1 cellular context compared by ENCODE assay signal in the genomic region with DNA sequence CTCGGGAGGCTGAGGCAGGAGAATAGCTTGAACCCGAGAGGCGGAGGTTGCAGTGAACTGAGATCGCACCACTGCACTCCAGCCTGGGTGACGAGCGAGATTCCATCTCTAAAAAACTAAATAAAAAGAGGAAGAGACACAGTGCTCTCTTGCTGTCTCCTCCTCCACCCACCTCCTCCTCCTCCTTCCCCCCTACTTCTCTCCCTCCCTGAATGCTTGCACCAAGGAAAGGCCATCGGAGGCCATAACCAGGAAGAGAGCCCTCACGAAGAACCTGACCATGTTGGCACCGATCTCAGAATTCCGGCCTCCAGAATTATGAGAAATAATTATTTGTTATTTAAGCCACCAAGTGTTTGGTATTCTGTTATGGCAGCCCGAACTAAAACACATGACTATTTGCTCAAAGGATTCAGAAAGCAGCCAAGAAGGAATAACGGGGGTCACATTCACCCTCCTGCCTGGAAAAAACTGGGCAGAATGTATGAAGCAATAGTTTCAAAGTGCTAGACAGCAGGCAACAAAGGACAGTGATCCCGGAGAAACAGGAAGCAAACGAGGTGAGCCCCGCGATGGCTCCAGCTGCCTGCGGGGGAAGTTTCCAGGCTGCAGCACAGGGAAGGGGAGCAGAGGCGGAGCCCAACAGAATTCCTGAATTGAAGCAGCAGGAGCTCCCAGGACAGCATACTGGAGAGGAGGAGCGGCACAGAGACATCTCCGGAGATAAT.
TF ChIP-seq lines count a peak whose summit lies in the region.

No MANE protein-coding gene starts in this region.

TF ChIP-seq in HepG2, 621 proteins besides CTCF, POLR2A, EP300 and RAD21 (continued from another document and continues in another):
- TF ChIP-seq, protein P1, sequence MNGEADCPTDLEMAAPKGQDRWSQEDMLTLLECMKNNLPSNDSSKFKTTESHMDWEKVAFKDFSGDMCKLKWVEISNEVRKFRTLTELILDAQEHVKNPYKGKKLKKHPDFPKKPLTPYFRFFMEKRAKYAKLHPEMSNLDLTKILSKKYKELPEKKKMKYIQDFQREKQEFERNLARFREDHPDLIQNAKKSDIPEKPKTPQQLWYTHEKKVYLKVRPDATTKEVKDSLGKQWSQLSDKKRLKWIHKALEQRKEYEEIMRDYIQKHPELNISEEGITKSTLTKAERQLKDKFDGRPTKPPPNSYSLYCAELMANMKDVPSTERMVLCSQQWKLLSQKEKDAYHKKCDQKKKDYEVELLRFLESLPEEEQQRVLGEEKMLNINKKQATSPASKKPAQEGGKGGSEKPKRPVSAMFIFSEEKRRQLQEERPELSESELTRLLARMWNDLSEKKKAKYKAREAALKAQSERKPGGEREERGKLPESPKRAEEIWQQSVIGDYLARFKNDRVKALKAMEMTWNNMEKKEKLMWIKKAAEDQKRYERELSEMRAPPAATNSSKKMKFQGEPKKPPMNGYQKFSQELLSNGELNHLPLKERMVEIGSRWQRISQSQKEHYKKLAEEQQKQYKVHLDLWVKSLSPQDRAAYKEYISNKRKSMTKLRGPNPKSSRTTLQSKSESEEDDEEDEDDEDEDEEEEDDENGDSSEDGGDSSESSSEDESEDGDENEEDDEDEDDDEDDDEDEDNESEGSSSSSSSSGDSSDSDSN (CRISPR knock-in tag; IDR thresholded peaks at IDR 0.05) = peak; percentile 67
- TF ChIP-seq ZNF343 (CRISPR knock-in tag; IDR thresholded peaks at IDR 0.05) = no peak
- no peak for TF ChIP-seq PHB2 (IDR thresholded peaks at IDR 0.05; ENCODE audit: partially characterized antibody)
- no peak for TF ChIP-seq ZMYM2 (CRISPR knock-in tag; IDR thresholded peaks at IDR 0.05)
- no peak for TF ChIP-seq IKZF4 (CRISPR knock-in tag; IDR thresholded peaks at IDR 0.05; ENCODE audit: borderline replicate concordance, low read depth, not compliant biosample characterization)
- 0 out of 2 replicates have a peak, but pooled peaks have one; percentile 42 for TF ChIP-seq ZNF430 (CRISPR knock-in tag; IDR thresholded peaks at IDR 0.05)
- no peak for TF ChIP-seq RORA (CRISPR knock-in tag; IDR thresholded peaks at IDR 0.05)
- TF ChIP-seq SSRP1 (CRISPR knock-in tag; IDR thresholded peaks at IDR 0.05) = no peak
- no peak for TF ChIP-seq TP53 (CRISPR knock-in tag; conservative IDR thresholded peaks at IDR 0.05)
- TF ChIP-seq ZSCAN22 (CRISPR knock-in tag; IDR thresholded peaks at IDR 0.05) = no peak
- TF ChIP-seq, protein P2, sequence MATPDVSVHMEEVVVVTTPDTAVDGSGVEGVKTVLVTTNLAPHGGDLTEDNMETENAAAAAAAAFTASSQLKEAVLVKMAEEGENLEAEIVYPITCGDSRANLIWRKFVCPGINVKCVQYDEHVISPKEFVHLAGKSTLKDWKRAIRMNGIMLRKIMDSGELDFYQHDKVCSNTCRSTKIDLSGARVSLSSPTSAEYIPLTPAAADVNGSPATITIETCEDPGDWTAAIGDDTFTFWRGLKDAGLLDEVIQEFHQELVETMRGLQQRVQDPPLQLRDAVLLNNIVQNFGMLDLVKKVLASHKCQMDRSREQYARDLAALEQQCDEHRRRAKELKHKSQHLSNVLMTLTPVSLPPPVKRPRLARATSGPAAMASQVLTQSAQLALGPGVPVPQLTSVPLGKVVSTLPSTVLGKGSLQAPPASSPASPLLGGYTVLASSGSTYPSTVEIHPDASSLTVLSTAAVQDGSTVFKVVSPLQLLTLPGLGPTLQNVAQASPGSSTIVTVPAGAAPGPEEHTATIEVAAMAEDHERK (CRISPR knock-in tag; IDR thresholded peaks at IDR 0.05; ENCODE audit: low read depth) = no peak
- TF ChIP-seq ZNF782 (CRISPR knock-in tag; IDR thresholded peaks at IDR 0.05; ENCODE audit: borderline replicate concordance) = no peak
- no peak for TF ChIP-seq NFE2L1 (CRISPR knock-in tag; IDR thresholded peaks at IDR 0.05; ENCODE audit: borderline replicate concordance)
- TF ChIP-seq KMT2A (CRISPR knock-in tag; IDR thresholded peaks at IDR 0.05) = peak; percentile 62; the same call in 1 of the 2 replicates
- peak; percentile 54 for TF ChIP-seq XRCC5 (optimal IDR thresholded peaks at IDR 0.05; ENCODE audit: low read length)
- no peak for TF ChIP-seq EED (CRISPR knock-in tag; IDR thresholded peaks at IDR 0.05)
- TF ChIP-seq, protein P3, sequence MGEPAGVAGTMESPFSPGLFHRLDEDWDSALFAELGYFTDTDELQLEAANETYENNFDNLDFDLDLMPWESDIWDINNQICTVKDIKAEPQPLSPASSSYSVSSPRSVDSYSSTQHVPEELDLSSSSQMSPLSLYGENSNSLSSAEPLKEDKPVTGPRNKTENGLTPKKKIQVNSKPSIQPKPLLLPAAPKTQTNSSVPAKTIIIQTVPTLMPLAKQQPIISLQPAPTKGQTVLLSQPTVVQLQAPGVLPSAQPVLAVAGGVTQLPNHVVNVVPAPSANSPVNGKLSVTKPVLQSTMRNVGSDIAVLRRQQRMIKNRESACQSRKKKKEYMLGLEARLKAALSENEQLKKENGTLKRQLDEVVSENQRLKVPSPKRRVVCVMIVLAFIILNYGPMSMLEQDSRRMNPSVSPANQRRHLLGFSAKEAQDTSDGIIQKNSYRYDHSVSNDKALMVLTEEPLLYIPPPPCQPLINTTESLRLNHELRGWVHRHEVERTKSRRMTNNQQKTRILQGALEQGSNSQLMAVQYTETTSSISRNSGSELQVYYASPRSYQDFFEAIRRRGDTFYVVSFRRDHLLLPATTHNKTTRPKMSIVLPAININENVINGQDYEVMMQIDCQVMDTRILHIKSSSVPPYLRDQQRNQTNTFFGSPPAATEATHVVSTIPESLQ (CRISPR knock-in tag; conservative IDR thresholded peaks at IDR 0.05) = no peak
- no peak for TF ChIP-seq ZNF850 (CRISPR knock-in tag; conservative IDR thresholded peaks at IDR 0.05)
- TF ChIP-seq, protein P4, sequence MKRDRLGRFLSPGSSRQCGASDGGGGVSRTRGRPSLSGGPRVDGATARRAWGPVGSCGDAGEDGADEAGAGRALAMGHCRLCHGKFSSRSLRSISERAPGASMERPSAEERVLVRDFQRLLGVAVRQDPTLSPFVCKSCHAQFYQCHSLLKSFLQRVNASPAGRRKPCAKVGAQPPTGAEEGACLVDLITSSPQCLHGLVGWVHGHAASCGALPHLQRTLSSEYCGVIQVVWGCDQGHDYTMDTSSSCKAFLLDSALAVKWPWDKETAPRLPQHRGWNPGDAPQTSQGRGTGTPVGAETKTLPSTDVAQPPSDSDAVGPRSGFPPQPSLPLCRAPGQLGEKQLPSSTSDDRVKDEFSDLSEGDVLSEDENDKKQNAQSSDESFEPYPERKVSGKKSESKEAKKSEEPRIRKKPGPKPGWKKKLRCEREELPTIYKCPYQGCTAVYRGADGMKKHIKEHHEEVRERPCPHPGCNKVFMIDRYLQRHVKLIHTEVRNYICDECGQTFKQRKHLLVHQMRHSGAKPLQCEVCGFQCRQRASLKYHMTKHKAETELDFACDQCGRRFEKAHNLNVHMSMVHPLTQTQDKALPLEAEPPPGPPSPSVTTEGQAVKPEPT (CRISPR knock-in tag; IDR thresholded peaks at IDR 0.05; ENCODE audit: low read depth) = no peak
- no peak for TF ChIP-seq ZNF383 (CRISPR knock-in tag; IDR thresholded peaks at IDR 0.05; ENCODE audit: borderline replicate concordance)
- TF ChIP-seq ZSCAN12 (CRISPR knock-in tag; IDR thresholded peaks at IDR 0.05) = no peak
- 0 out of 2 replicates have a peak, but pooled peaks have one; percentile 27 for TF ChIP-seq GABPA (IDR thresholded peaks at IDR 0.05; ENCODE audit: low read depth, low read length)
- peak; percentile 47; the same call in 1 of the 2 replicates for TF ChIP-seq GABPA (CRISPR knock-in tag; IDR thresholded peaks at IDR 0.05; ENCODE audit: low read depth)
- TF ChIP-seq, protein P5, sequence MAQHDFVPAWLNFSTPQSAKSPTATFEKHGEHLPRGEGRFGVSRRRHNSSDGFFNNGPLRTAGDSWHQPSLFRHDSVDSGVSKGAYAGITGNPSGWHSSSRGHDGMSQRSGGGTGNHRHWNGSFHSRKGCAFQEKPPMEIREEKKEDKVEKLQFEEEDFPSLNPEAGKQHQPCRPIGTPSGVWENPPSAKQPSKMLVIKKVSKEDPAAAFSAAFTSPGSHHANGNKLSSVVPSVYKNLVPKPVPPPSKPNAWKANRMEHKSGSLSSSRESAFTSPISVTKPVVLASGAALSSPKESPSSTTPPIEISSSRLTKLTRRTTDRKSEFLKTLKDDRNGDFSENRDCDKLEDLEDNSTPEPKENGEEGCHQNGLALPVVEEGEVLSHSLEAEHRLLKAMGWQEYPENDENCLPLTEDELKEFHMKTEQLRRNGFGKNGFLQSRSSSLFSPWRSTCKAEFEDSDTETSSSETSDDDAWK (CRISPR knock-in tag; IDR thresholded peaks at IDR 0.05) = no peak
- TF ChIP-seq, protein P6, sequence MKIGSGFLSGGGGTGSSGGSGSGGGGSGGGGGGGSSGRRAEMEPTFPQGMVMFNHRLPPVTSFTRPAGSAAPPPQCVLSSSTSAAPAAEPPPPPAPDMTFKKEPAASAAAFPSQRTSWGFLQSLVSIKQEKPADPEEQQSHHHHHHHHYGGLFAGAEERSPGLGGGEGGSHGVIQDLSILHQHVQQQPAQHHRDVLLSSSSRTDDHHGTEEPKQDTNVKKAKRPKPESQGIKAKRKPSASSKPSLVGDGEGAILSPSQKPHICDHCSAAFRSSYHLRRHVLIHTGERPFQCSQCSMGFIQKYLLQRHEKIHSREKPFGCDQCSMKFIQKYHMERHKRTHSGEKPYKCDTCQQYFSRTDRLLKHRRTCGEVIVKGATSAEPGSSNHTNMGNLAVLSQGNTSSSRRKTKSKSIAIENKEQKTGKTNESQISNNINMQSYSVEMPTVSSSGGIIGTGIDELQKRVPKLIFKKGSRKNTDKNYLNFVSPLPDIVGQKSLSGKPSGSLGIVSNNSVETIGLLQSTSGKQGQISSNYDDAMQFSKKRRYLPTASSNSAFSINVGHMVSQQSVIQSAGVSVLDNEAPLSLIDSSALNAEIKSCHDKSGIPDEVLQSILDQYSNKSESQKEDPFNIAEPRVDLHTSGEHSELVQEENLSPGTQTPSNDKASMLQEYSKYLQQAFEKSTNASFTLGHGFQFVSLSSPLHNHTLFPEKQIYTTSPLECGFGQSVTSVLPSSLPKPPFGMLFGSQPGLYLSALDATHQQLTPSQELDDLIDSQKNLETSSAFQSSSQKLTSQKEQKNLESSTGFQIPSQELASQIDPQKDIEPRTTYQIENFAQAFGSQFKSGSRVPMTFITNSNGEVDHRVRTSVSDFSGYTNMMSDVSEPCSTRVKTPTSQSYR (CRISPR knock-in tag; IDR thresholded peaks at IDR 0.05; ENCODE audit: borderline replicate concordance) = no peak
- no peak for TF ChIP-seq ZNF207 (IDR thresholded peaks at IDR 0.05; ENCODE audit: borderline replicate concordance)
- no peak for TF ChIP-seq TGIF2 (CRISPR knock-in tag; IDR thresholded peaks at IDR 0.05)
- no peak for TF ChIP-seq ZNF7 (CRISPR knock-in tag; IDR thresholded peaks at IDR 0.05)
- TF ChIP-seq, protein P7, sequence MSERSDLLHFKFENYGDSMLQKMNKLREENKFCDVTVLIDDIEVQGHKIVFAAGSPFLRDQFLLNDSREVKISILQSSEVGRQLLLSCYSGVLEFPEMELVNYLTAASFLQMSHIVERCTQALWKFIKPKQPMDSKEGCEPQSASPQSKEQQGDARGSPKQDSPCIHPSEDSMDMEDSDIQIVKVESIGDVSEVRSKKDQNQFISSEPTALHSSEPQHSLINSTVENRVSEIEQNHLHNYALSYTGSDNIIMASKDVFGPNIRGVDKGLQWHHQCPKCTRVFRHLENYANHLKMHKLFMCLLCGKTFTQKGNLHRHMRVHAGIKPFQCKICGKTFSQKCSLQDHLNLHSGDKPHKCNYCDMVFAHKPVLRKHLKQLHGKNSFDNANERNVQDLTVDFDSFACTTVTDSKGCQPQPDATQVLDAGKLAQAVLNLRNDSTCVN (CRISPR knock-in tag; IDR thresholded peaks at IDR 0.05; ENCODE audit: borderline replicate concordance) = 0 out of 2 replicates have a peak, but pooled peaks have one; percentile 34
- TF ChIP-seq, protein P8, sequence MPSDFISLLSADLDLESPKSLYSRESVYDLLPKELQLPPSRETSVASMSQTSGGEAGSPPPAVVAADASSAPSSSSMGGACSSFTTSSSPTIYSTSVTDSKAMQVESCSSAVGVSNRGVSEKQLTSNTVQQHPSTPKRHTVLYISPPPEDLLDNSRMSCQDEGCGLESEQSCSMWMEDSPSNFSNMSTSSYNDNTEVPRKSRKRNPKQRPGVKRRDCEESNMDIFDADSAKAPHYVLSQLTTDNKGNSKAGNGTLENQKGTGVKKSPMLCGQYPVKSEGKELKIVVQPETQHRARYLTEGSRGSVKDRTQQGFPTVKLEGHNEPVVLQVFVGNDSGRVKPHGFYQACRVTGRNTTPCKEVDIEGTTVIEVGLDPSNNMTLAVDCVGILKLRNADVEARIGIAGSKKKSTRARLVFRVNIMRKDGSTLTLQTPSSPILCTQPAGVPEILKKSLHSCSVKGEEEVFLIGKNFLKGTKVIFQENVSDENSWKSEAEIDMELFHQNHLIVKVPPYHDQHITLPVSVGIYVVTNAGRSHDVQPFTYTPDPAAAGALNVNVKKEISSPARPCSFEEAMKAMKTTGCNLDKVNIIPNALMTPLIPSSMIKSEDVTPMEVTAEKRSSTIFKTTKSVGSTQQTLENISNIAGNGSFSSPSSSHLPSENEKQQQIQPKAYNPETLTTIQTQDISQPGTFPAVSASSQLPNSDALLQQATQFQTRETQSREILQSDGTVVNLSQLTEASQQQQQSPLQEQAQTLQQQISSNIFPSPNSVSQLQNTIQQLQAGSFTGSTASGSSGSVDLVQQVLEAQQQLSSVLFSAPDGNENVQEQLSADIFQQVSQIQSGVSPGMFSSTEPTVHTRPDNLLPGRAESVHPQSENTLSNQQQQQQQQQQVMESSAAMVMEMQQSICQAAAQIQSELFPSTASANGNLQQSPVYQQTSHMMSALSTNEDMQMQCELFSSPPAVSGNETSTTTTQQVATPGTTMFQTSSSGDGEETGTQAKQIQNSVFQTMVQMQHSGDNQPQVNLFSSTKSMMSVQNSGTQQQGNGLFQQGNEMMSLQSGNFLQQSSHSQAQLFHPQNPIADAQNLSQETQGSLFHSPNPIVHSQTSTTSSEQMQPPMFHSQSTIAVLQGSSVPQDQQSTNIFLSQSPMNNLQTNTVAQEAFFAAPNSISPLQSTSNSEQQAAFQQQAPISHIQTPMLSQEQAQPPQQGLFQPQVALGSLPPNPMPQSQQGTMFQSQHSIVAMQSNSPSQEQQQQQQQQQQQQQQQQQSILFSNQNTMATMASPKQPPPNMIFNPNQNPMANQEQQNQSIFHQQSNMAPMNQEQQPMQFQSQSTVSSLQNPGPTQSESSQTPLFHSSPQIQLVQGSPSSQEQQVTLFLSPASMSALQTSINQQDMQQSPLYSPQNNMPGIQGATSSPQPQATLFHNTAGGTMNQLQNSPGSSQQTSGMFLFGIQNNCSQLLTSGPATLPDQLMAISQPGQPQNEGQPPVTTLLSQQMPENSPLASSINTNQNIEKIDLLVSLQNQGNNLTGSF (CRISPR knock-in tag; IDR thresholded peaks at IDR 0.05) = no peak
- TF ChIP-seq HNRNPL (IDR thresholded peaks at IDR 0.05; ENCODE audit: low read depth, low read length) = no peak
- no peak for TF ChIP-seq PHF5A (CRISPR knock-in tag; IDR thresholded peaks at IDR 0.05; ENCODE audit: low read depth, unreplicated experiment)
- TF ChIP-seq, protein P9, sequence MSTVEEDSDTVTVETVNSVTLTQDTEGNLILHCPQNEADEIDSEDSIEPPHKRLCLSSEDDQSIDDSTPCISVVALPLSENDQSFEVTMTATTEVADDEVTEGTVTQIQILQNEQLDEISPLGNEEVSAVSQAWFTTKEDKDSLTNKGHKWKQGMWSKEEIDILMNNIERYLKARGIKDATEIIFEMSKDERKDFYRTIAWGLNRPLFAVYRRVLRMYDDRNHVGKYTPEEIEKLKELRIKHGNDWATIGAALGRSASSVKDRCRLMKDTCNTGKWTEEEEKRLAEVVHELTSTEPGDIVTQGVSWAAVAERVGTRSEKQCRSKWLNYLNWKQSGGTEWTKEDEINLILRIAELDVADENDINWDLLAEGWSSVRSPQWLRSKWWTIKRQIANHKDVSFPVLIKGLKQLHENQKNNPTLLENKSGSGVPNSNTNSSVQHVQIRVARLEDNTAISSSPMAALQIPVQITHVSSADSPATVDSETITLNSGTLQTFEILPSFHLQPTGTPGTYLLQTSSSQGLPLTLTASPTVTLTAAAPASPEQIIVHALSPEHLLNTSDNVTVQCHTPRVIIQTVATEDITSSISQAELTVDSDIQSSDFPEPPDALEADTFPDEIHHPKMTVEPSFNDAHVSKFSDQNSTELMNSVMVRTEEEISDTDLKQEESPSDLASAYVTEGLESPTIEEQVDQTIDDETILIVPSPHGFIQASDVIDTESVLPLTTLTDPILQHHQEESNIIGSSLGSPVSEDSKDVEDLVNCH (CRISPR knock-in tag; IDR thresholded peaks at IDR 0.05) = no peak
- TF ChIP-seq ZSCAN25 (CRISPR knock-in tag; IDR thresholded peaks at IDR 0.05) = no peak
